Comparison of ENCODE assay signal across 19 cellular contexts in the genomic region with DNA sequence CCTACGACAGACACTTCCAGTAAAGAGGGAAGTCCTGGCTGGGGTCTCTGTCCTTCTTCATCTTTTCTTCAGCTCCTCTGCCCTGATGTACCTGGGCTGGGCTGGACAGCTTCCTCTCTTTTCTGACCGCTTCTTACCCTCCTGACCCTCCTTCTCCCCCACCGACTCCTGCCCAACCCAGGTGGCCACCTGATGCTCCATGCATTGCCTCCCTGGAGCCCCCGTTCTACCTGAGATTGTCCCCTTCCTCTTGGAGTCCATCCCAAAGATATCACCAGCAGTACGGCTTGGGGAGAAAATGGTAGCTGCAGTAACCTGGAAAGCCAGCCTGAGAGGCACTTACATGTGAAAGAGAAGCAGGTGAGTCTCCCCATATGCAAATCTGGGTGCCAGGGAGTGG.
"Had no signal": no experiment of that assay in that cellular context is flagged by ENCODE, and none has a peak within 500 bp of the region (broad histone marks: within the 10 kb centered on the region; RNA-seq: fewer than 3 reads in every experiment).

No MANE protein-coding gene starts in this region.

- H3K4me1 ChIP-seq: esophagus squamous epithelium, gastroesophageal sphincter, right atrium auricular region, tibial artery had no signal

- H3K9me3 ChIP-seq: esophagus squamous epithelium, gastroesophageal sphincter, right atrium auricular region, tibial artery had no signal

- H3K27ac ChIP-seq: epithelial cell of prostate, esophagus squamous epithelium, gastroesophageal sphincter, right atrium auricular region, tibial artery had no signal

- H3K36me3 ChIP-seq: esophagus squamous epithelium, gastroesophageal sphincter, right atrium auricular region, tibial artery had no signal

- ATAC-seq: effector memory CD8-positive, alpha-beta T cell; gastroesophageal sphincter; left colon; left ventricle myocardium superior; stimulated activated naive CD8-positive, alpha-beta T cell treated with anti-CD3 and anti-CD28 coated beads, Interleukin-15, Interleukin-2, amounts not matched to agents 100 U/mL and 50 U/mL, for 24 hours had no signal

- FAIRE-seq: small intestine had no signal

- DNase-seq: central memory CD4-positive, alpha-beta T cell; effector memory CD8-positive, alpha-beta T cell; esophagus squamous epithelium; foreskin fibroblast; glutamatergic neuron; immature natural killer cell; left colon; left ventricle myocardium superior; mesenchymal stem cell; naive B cell; nephron progenitor cell; small intestine; stimulated activated CD4-positive, alpha-beta T cell treated with anti-CD3 and anti-CD28 coated beads, Interleukin-2, amount 100 ng/mL, for 48 hours; stimulated activated naive CD8-positive, alpha-beta T cell treated with anti-CD3 and anti-CD28 coated beads, Interleukin-15, Interleukin-2, amounts not matched to agents 100 U/mL and 50 U/mL, for 24 hours had no signal

- H3K4me3 ChIP-seq: esophagus squamous epithelium, gastroesophageal sphincter, lung, right atrium auricular region, tibial artery had no signal
